ENCODE assay signal across 1 cellular context in the genomic region with DNA sequence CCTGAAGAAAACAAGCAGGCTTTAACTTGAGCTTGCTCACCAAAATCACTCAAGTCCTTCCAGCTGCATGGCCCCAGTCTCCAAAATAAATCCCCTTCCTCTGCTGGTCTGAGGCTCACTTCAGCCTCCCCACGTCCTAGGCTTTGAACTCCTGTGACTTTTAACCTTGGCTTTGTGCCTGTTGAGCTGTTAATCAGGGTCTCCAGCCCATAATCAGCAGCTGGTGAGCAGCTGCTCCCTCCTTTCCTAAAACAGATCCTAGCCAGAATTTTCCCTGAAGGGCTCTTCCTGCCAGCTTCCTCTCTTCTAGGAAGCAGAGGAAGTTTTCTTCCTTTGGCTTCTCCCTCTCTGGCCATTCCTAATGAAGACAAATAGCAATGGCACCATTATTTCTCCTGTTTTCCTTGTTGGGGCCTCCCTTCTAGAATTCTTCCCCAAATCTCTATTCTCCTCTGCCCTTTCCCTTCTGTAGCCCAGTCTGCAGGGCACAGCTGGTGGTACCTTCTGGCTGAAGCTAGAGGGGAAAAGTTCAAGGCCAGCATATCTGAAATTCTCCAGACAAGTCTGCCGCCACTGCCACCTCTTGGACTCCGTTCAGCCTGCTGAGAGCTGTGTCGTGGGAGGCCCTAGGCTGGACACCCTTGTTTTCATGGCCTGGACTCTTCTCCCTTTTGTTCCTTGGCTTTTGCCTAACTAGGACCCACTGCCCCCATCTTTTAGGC.
TF ChIP-seq lines count a peak whose summit lies in the region.

No MANE protein-coding gene starts in this region.

TF ChIP-seq in GM23338, 12 proteins besides CTCF, POLR2A, EP300 and RAD21 (continued from another document):
- TF ChIP-seq, protein P1, sequence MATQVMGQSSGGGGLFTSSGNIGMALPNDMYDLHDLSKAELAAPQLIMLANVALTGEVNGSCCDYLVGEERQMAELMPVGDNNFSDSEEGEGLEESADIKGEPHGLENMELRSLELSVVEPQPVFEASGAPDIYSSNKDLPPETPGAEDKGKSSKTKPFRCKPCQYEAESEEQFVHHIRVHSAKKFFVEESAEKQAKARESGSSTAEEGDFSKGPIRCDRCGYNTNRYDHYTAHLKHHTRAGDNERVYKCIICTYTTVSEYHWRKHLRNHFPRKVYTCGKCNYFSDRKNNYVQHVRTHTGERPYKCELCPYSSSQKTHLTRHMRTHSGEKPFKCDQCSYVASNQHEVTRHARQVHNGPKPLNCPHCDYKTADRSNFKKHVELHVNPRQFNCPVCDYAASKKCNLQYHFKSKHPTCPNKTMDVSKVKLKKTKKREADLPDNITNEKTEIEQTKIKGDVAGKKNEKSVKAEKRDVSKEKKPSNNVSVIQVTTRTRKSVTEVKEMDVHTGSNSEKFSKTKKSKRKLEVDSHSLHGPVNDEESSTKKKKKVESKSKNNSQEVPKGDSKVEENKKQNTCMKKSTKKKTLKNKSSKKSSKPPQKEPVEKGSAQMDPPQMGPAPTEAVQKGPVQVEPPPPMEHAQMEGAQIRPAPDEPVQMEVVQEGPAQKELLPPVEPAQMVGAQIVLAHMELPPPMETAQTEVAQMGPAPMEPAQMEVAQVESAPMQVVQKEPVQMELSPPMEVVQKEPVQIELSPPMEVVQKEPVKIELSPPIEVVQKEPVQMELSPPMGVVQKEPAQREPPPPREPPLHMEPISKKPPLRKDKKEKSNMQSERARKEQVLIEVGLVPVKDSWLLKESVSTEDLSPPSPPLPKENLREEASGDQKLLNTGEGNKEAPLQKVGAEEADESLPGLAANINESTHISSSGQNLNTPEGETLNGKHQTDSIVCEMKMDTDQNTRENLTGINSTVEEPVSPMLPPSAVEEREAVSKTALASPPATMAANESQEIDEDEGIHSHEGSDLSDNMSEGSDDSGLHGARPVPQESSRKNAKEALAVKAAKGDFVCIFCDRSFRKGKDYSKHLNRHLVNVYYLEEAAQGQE (IDR thresholded peaks at IDR 0.05; ENCODE audit: unreplicated experiment) = no peak
- TF ChIP-seq ZNF114 (CRISPR knock-in tag; IDR thresholded peaks at IDR 0.05) (no peak), EZH2phosphoT487 (IDR thresholded peaks at IDR 0.05; ENCODE audit: unreplicated experiment) (no peak)
